19 cellular contexts compared by ENCODE assay signal in genomic region chr18:65968605-65969004, GRCh38.
DNase-seq lines count a peak whose midpoint lies in the region; ATAC-seq and TF ChIP-seq lines count a peak whose summit lies in the region.
"Had no signal": no experiment of that assay in that cellular context is flagged by ENCODE, and none has a peak within 500 bp of the region (broad histone marks: within the 10 kb centered on the region; RNA-seq: fewer than 3 reads in every experiment).

No MANE protein-coding gene starts in this region.

- H3K36me3 Mint-ChIP-seq in WTC11: no peaks in the 10 kb centered on the region
- H3K36me3 Mint-ChIP-seq in mesothelial cell of epicardium: no peaks in the 10 kb centered on the region
- H3K36me3 Mint-ChIP-seq in activated naive CD4-positive, alpha-beta T cell treated with anti-CD3 and anti-CD28 coated beads, Interleukin-2, amount 50 U/mL, for 72 hours: no peaks in the 10 kb centered on the region
- H3K36me3 Mint-ChIP-seq: CD8-positive, alpha-beta memory T cell had no signal

- DNase-seq in DMS 273 (lab: John Stamatoyannopoulos, UW; ENCODE audit: unreplicated experiment) (peak; percentile 25), DMS 273 treated with DMSO at 0.1 percent for 48 hours (lab: John Stamatoyannopoulos, UW) (no peak), WTC11 (ENCODE audit: low spot score) (peak; percentile 15), mesothelial cell of epicardium (ENCODE audit: low spot score in 2 of 2, unreplicated experiment in 2 of 2) (no peak), GM13976 (ENCODE audit: low spot score) (no peak), hypothalamus (lab: John Stamatoyannopoulos, UW) (no peak)
- DNase-seq in activated naive CD4-positive, alpha-beta T cell treated with anti-CD3 and anti-CD28 coated beads, Interleukin-2, amount 50 U/mL, for 72 hours (ENCODE audit: low spot score in 2 of 2): no peak
- DNase-seq: 8988T; activated CD4-positive, alpha-beta T cell treated with anti-CD3 and anti-CD28 coated beads for 36 hours; activated naive CD8-positive, alpha-beta T cell treated with anti-CD3 and anti-CD28 coated beads, Interleukin-2, amount 50 U/mL, for 24 hours; activated T-cell treated with anti-CD3 and anti-CD28 coated beads, Interleukin-2, amount 50 U/mL, for 24 hours; CD8-positive, alpha-beta memory T cell; GF-D8; KBM-7; mesendoderm; NCI-H1694 treated with DMSO at 0.1 percent for 48 hours; spleen; stomach had no signal

- H3K4me1 Mint-ChIP-seq in WTC11: peaks cover 2% of the 10 kb centered on the region; the same call in 1 of the 2 replicates
- no peaks in the 10 kb centered on the region for H3K4me1 Mint-ChIP-seq in mesothelial cell of epicardium
- H3K4me1 Mint-ChIP-seq: activated CD4-positive, alpha-beta T cell treated with anti-CD3 and anti-CD28 coated beads for 36 hours; activated naive CD8-positive, alpha-beta T cell treated with anti-CD3 and anti-CD28 coated beads, Interleukin-2, amount 50 U/mL, for 24 hours; CD8-positive, alpha-beta memory T cell had no signal

- TF ChIP-seq CTCF in WTC11 (IDR thresholded peaks at IDR 0.05) (peak; percentile 37; the same call in 1 of the 2 replicates), mesothelial cell of epicardium (IDR thresholded peaks at IDR 0.05; ENCODE audit: unreplicated experiment) (peak; percentile 59), GM13976 (IDR thresholded peaks at IDR 0.05; ENCODE audit: borderline replicate concordance, control extremely low read depth, extremely low read depth, insufficient read depth, missing control alignments) (no peak)

- in situ Hi-C loops in GM13976 (cut with MboI; ENCODE audit: low sequenced_read_pairs, unreplicated experiment): no loop called here

- POLR2A ChIA-PET in WTC11 (lab: Charles Lee): no interaction called here

- peak; percentile 41; the same call in 1 of the 2 replicates for ATAC-seq in WTC11
- no peak for ATAC-seq in activated naive CD4-positive, alpha-beta T cell treated with anti-CD3 and anti-CD28 coated beads, Interleukin-2, amount 50 U/mL, for 72 hours
- ATAC-seq: activated CD4-positive, alpha-beta T cell treated with anti-CD3 and anti-CD28 coated beads for 36 hours; activated naive CD8-positive, alpha-beta T cell treated with anti-CD3 and anti-CD28 coated beads, Interleukin-2, amount 50 U/mL, for 24 hours had no signal

- TF ChIP-seq EP300 in Ishikawa (IDR thresholded peaks at IDR 0.05; ENCODE audit: borderline replicate concordance): no peak

- H3K27me3 Mint-ChIP-seq in WTC11 (ENCODE audit: low read depth): no peaks in the 10 kb centered on the region
- H3K27me3 Mint-ChIP-seq in mesothelial cell of epicardium (ENCODE audit: low read depth): no peaks in the 10 kb centered on the region
- H3K27me3 Mint-ChIP-seq: activated CD4-positive, alpha-beta T cell treated with anti-CD3 and anti-CD28 coated beads for 36 hours; activated naive CD8-positive, alpha-beta T cell treated with anti-CD3 and anti-CD28 coated beads, Interleukin-2, amount 50 U/mL, for 24 hours; activated T-cell treated with anti-CD3 and anti-CD28 coated beads, Interleukin-2, amount 50 U/mL, for 24 hours; CD8-positive, alpha-beta memory T cell had no signal

- H3K4me3 Mint-ChIP-seq in WTC11 (no peak overlapping the region), mesothelial cell of epicardium (no peak overlapping the region)
- H3K4me3 Mint-ChIP-seq: activated CD4-positive, alpha-beta T cell treated with anti-CD3 and anti-CD28 coated beads for 36 hours; activated naive CD8-positive, alpha-beta T cell treated with anti-CD3 and anti-CD28 coated beads, Interleukin-2, amount 50 U/mL, for 24 hours; activated T-cell treated with anti-CD3 and anti-CD28 coated beads, Interleukin-2, amount 50 U/mL, for 24 hours; CD8-positive, alpha-beta memory T cell had no signal

- no peak overlapping the region for H3K27ac Mint-ChIP-seq in WTC11
- H3K27ac Mint-ChIP-seq in mesothelial cell of epicardium: no peak overlapping the region
- no peak overlapping the region for H3K27ac Mint-ChIP-seq in activated naive CD4-positive, alpha-beta T cell treated with anti-CD3 and anti-CD28 coated beads, Interleukin-2, amount 50 U/mL, for 72 hours
- H3K27ac Mint-ChIP-seq: activated CD4-positive, alpha-beta T cell treated with anti-CD3 and anti-CD28 coated beads for 36 hours; activated naive CD8-positive, alpha-beta T cell treated with anti-CD3 and anti-CD28 coated beads, Interleukin-2, amount 50 U/mL, for 24 hours; activated T-cell treated with anti-CD3 and anti-CD28 coated beads, Interleukin-2, amount 50 U/mL, for 24 hours; CD8-positive, alpha-beta memory T cell had no signal

- TF ChIP-seq RAD21 in Ishikawa (IDR thresholded peaks at IDR 0.05; ENCODE audit: low read depth): peak; percentile 14; the same call in 1 of the 2 replicates

- H3K9me3 Mint-ChIP-seq in WTC11 (no peaks in the 10 kb centered on the region), mesothelial cell of epicardium (no peaks in the 10 kb centered on the region)
- H3K9me3 Mint-ChIP-seq in activated naive CD4-positive, alpha-beta T cell treated with anti-CD3 and anti-CD28 coated beads, Interleukin-2, amount 50 U/mL, for 72 hours: peaks cover 8 to 11% of the 10 kb centered on the region in 2 donors

- CTCF ChIA-PET in WTC11 (lab: Charles Lee): no interaction called here

TF ChIP-seq in Ishikawa, 13 proteins besides CTCF, POLR2A, EP300 and RAD21:
- no peak for TF ChIP-seq EGR1 (IDR thresholded peaks at IDR 0.05)
- TF ChIP-seq YY1 (IDR thresholded peaks at IDR 0.05; ENCODE audit: low read depth): no peak

TF ChIP-seq in WTC11, 78 proteins besides CTCF, POLR2A, EP300 and RAD21 (continues in another document):
- TF ChIP-seq ZNF121 (CRISPR knock-in tag; IDR thresholded peaks at IDR 0.05): no peak
- TF ChIP-seq, protein P1, sequence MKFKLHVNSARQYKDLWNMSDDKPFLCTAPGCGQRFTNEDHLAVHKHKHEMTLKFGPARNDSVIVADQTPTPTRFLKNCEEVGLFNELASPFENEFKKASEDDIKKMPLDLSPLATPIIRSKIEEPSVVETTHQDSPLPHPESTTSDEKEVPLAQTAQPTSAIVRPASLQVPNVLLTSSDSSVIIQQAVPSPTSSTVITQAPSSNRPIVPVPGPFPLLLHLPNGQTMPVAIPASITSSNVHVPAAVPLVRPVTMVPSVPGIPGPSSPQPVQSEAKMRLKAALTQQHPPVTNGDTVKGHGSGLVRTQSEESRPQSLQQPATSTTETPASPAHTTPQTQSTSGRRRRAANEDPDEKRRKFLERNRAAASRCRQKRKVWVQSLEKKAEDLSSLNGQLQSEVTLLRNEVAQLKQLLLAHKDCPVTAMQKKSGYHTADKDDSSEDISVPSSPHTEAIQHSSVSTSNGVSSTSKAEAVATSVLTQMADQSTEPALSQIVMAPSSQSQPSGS (CRISPR knock-in tag; IDR thresholded peaks at IDR 0.05; ENCODE audit: borderline replicate concordance, low read depth): no peak
- TF ChIP-seq, protein P2, sequence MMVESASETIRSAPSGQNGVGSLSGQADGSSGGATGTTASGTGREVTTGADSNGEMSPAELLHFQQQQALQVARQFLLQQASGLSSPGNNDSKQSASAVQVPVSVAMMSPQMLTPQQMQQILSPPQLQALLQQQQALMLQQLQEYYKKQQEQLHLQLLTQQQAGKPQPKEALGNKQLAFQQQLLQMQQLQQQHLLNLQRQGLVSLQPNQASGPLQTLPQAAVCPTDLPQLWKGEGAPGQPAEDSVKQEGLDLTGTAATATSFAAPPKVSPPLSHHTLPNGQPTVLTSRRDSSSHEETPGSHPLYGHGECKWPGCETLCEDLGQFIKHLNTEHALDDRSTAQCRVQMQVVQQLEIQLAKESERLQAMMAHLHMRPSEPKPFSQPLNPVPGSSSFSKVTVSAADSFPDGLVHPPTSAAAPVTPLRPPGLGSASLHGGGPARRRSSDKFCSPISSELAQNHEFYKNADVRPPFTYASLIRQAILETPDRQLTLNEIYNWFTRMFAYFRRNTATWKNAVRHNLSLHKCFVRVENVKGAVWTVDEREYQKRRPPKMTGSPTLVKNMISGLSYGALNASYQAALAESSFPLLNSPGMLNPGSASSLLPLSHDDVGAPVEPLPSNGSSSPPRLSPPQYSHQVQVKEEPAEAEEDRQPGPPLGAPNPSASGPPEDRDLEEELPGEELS (CRISPR knock-in tag; IDR thresholded peaks at IDR 0.05): no peak
- TF ChIP-seq MAX (CRISPR knock-in tag; IDR thresholded peaks at IDR 0.05): no peak
- no peak for TF ChIP-seq ZNF532 (CRISPR knock-in tag; IDR thresholded peaks at IDR 0.05; ENCODE audit: borderline replicate concordance)
- no peak for TF ChIP-seq KAT7 (CRISPR knock-in tag; IDR thresholded peaks at IDR 0.05; ENCODE audit: borderline replicate concordance)
- TF ChIP-seq ZNF671 (CRISPR knock-in tag; IDR thresholded peaks at IDR 0.05): no peak

Comparison
In these comparisons a context has a peak if more than half of its experiments do, and no peak if none do; other contexts are left out.
1. DNase-seq: peak in DMS 273 (single experiment) and WTC11 (single experiment); none in DMS 273 treated with DMSO at 0.1 percent for 48 hours (single experiment), mesothelial cell of epicardium (0 of 2), GM13976 (single experiment), activated naive CD4-positive, alpha-beta T cell treated with anti-CD3 and anti-CD28 coated beads, Interleukin-2, amount 50 U/mL, for 72 hours (0 of 2) and hypothalamus (0 of 51).